ENCODE assay signal across 10 cellular contexts in genomic region chr17:78706271-78706915, GRCh38.
DNase-seq lines count a peak whose midpoint lies in the region; ATAC-seq and TF ChIP-seq lines count a peak whose summit lies in the region.
"Had no signal": no experiment of that assay in that cellular context is flagged by ENCODE, and none has a peak within 500 bp of the region (broad histone marks: within the 10 kb centered on the region; RNA-seq: fewer than 3 reads in every experiment).

No MANE protein-coding gene starts in this region.

- DNase-seq in NCI-H524 (lab: John Stamatoyannopoulos, UW) = peak; percentile 42 to 80
- DNase-seq in mucosa of descending colon = no peak
- DNase-seq in putamen (ENCODE audit: low spot score) = no peak
- DNase-seq in stimulated activated CD4-positive, alpha-beta T cell treated with anti-CD3 and anti-CD28 coated beads, Interleukin-2, amount 100 ng/mL, for 48 hours = no peak
- DNase-seq in NCI-H2227 treated with DMSO at 0.1 percent for 48 hours (lab: John Stamatoyannopoulos, UW) = no peak
- no peak for DNase-seq in omental fat pad (ENCODE audit: low spot score)
- DNase-seq: activated CD4-positive, alpha-beta T cell treated with anti-CD3 and anti-CD28 coated beads, Interleukin-2, amount 50 U/mL, for 48 hours; NCI-H2081 treated with DMSO at 0.1 percent for 48 hours had no signal

- TF ChIP-seq CTCF in mucosa of descending colon (IDR thresholded peaks at IDR 0.05) = no peak
- no peak for TF ChIP-seq CTCF in omental fat pad (IDR thresholded peaks at IDR 0.05)

- no peak overlapping the region for H3K4me3 ChIP-seq in mucosa of descending colon

- ATAC-seq in GM18909 (IDR thresholded peaks at IDR 0.05; ENCODE audit: poor library complexity, unreplicated experiment) = peak; percentile 63
- peak; percentile 66 for ATAC-seq in HG02759 (IDR thresholded peaks at IDR 0.05; ENCODE audit: unreplicated experiment)
- ATAC-seq in mucosa of descending colon = peak; percentile 26
- ATAC-seq in omental fat pad (ENCODE audit: low FRiP score) = no peak

- intact Hi-C loops in mucosa of descending colon (cut with DNase I, micrococcal nuclease) = loop anchor here in 1 of 2 donors (5.0 kb wide), 1 partner anchor 209 kb away; no protein-coding TSS in a partner anchor

- H3K4me1 ChIP-seq in mucosa of descending colon (ENCODE audit: low read depth) = peaks cover 5% of the 10 kb centered on the region

- H3K36me3 ChIP-seq in mucosa of descending colon (ENCODE audit: low read depth) = no peaks in the 10 kb centered on the region

- no peaks in the 10 kb centered on the region for H3K9me3 ChIP-seq in mucosa of descending colon

Comparison
In these comparisons a context has a peak if more than half of its experiments do, and no peak if none do; other contexts are left out.
1. DNase-seq: peak in NCI-H524 (2 of 2); none in mucosa of descending colon (0 of 3), putamen (single experiment), stimulated activated CD4-positive, alpha-beta T cell treated with anti-CD3 and anti-CD28 coated beads, Interleukin-2, amount 100 ng/mL, for 48 hours (0 of 2), NCI-H2227 treated with DMSO at 0.1 percent for 48 hours (single experiment) and omental fat pad (single experiment).